In genomic region chr21:34983680-34984086, GRCh38 we compare ENCODE assay signal across 8 cellular contexts.
DNase-seq lines count a peak whose midpoint lies in the region; ATAC-seq and TF ChIP-seq lines count a peak whose summit lies in the region.

No MANE protein-coding gene starts in this region.

- peaks cover 0 to 5% (median 0%) of the 10 kb centered on the region in 3 donors for H3K27me3 Mint-ChIP-seq in CD14-positive monocyte (ENCODE audit: low read depth in 3 of 3)
- no peaks in the 10 kb centered on the region for H3K27me3 Mint-ChIP-seq in activated T-cell treated with anti-CD3 and anti-CD28 coated beads, Interleukin-2, amount 50 U/mL, for 24 hours
- H3K27me3 Mint-ChIP-seq in naive thymus-derived CD8-positive, alpha-beta T cell = no peaks in the 10 kb centered on the region

- no peak overlapping the region for H3K4me3 Mint-ChIP-seq in CD14-positive monocyte
- peak overlapping the region; percentile 58 for H3K4me3 Mint-ChIP-seq in activated T-cell treated with anti-CD3 and anti-CD28 coated beads, Interleukin-2, amount 50 U/mL, for 24 hours
- peak overlapping the region; percentile 40 to 86 (median 76) for H3K4me3 Mint-ChIP-seq in naive thymus-derived CD8-positive, alpha-beta T cell

- ATAC-seq in naive thymus-derived CD8-positive, alpha-beta T cell = peak; percentile 11 to 29
- ATAC-seq in HG02763 (IDR thresholded peaks at IDR 0.05; ENCODE audit: unreplicated experiment) (no peak), GM19035 (IDR thresholded peaks at IDR 0.05; ENCODE audit: unreplicated experiment) (no peak)

- DNase-seq in CD14-positive monocyte (ENCODE audit: low spot score) (peak; percentile 70), NCI-H226 (peak; percentile 60), hepatic stellate cell (ENCODE audit: low spot score) (no peak), NCI-H1436 (lab: John Stamatoyannopoulos, UW) (no peak)
- DNase-seq in activated T-cell treated with anti-CD3 and anti-CD28 coated beads, Interleukin-2, amount 50 U/mL, for 24 hours = peak; percentile 72
- DNase-seq in naive thymus-derived CD8-positive, alpha-beta T cell = peak in 4 of 10 donors; percentile 23 to 46 (median 32)

- POLR2A ChIA-PET in naive thymus-derived CD8-positive, alpha-beta T cell (lab: Charles Lee) = interaction anchor here (1.0 to 2.5 kb wide), 6 partner anchors 9 to 546 kb away, joined by 3 to 17 read pairs (median 4); no protein-coding TSS in a partner anchor

- intact Hi-C loops in CD14-positive monocyte (cut with micrococcal nuclease) = loop anchor here in 1 of 2 donors (5.0 kb wide), 1 partner anchor 44 kb away; no protein-coding TSS in a partner anchor

- H3K9me3 Mint-ChIP-seq in CD14-positive monocyte = no peaks in the 10 kb centered on the region
- no peaks in the 10 kb centered on the region for H3K9me3 Mint-ChIP-seq in activated T-cell treated with anti-CD3 and anti-CD28 coated beads, Interleukin-2, amount 50 U/mL, for 24 hours
- H3K9me3 Mint-ChIP-seq in naive thymus-derived CD8-positive, alpha-beta T cell = no peaks in the 10 kb centered on the region

- H3K36me3 Mint-ChIP-seq in CD14-positive monocyte = peaks cover 24 to 41% of the 10 kb centered on the region in 2 donors
- H3K36me3 Mint-ChIP-seq in activated T-cell treated with anti-CD3 and anti-CD28 coated beads, Interleukin-2, amount 50 U/mL, for 24 hours (ENCODE audit: low read depth) = peaks cover 32% of the 10 kb centered on the region
- peaks cover 0 to 21% (median 10%) of the 10 kb centered on the region in 3 donors for H3K36me3 Mint-ChIP-seq in naive thymus-derived CD8-positive, alpha-beta T cell

- TF ChIP-seq CTCF in CD14-positive monocyte (IDR thresholded peaks at IDR 0.05) = no peak

- H3K27ac Mint-ChIP-seq in CD14-positive monocyte = peak overlapping the region in 6 of 7 donors; percentile 2 to 86 (median 60)
- H3K27ac Mint-ChIP-seq in activated T-cell treated with anti-CD3 and anti-CD28 coated beads, Interleukin-2, amount 50 U/mL, for 24 hours = peak overlapping the region; percentile 97
- H3K27ac Mint-ChIP-seq in naive thymus-derived CD8-positive, alpha-beta T cell = peak overlapping the region; percentile 11 to 92 (median 56)

- H3K4me1 Mint-ChIP-seq in CD14-positive monocyte = peaks cover 57% of the 10 kb centered on the region
- peaks cover 94% of the 10 kb centered on the region for H3K4me1 Mint-ChIP-seq in activated T-cell treated with anti-CD3 and anti-CD28 coated beads, Interleukin-2, amount 50 U/mL, for 24 hours (ENCODE audit: low read depth)
- peaks cover 58 to 96% (median 84%) of the 10 kb centered on the region in 4 donors for H3K4me1 Mint-ChIP-seq in naive thymus-derived CD8-positive, alpha-beta T cell

Comparison
In these comparisons a context has a peak if more than half of its experiments do, and no peak if none do; other contexts are left out.
1. DNase-seq: peak in CD14-positive monocyte (single experiment), NCI-H226 (single experiment) and activated T-cell treated with anti-CD3 and anti-CD28 coated beads, Interleukin-2, amount 50 U/mL, for 24 hours (single experiment); none in hepatic stellate cell (single experiment) and NCI-H1436 (single experiment).
2. H3K4me3 Mint-ChIP-seq: peak in activated T-cell treated with anti-CD3 and anti-CD28 coated beads, Interleukin-2, amount 50 U/mL, for 24 hours (single experiment) and naive thymus-derived CD8-positive, alpha-beta T cell (10 of 10); none in CD14-positive monocyte (0 of 2).
3. ATAC-seq: peak in naive thymus-derived CD8-positive, alpha-beta T cell (2 of 2); none in HG02763 (single experiment) and GM19035 (single experiment).
4. Peak in every context shown above with its lines, with median percentiles within 50 percentile points of each other: H3K27ac Mint-ChIP-seq.